8 cellular contexts compared by ENCODE assay signal in genomic region chr2:231197741-231198290, GRCh38. TPM values are rescaled to one million over a fixed set of nuclear protein-coding genes. Genes with fewer than 3 reads are reported as not detected.
A peak's percentile ranks its signal among the peaks of the same experiment; 100 is the strongest.
DNase-seq lines count a peak whose midpoint lies in the region; ATAC-seq and TF ChIP-seq lines count a peak whose summit lies in the region.

No MANE protein-coding gene starts in this region.

- H3K4me1 Mint-ChIP-seq in IgD-negative memory B cell, result peaks cover 0 to 4% (median 0%) of the 10 kb centered on the region in 3 donors
- H3K4me1 Mint-ChIP-seq in central memory CD8-positive, alpha-beta T cell, result peaks cover 12% of the 10 kb centered on the region

- H3K36me3 ChIP-seq in muscle layer of duodenum (ENCODE audit: control insufficient read depth in 1 of 2, insufficient read depth in 2 of 2, low read length in 2 of 2), result no peaks in the 10 kb centered on the region

- no peaks in the 10 kb centered on the region for H3K36me3 Mint-ChIP-seq in IgD-negative memory B cell
- no peaks in the 10 kb centered on the region for H3K36me3 Mint-ChIP-seq in central memory CD8-positive, alpha-beta T cell (ENCODE audit: insufficient read depth)

- peaks cover under 1 to 21% of the 10 kb centered on the region in 2 donors for H3K4me1 ChIP-seq in muscle layer of duodenum (ENCODE audit: control insufficient read depth in 1 of 2, insufficient read depth in 2 of 2, low read length in 2 of 2)

- no peak for TF ChIP-seq CTCF in AG09309 (IDR thresholded peaks at IDR 0.05; ENCODE audit: control insufficient read depth, insufficient read depth, low read depth, low read length, missing control alignments)

- H3K27ac ChIP-seq in muscle layer of duodenum (ENCODE audit: low read length), result peak overlapping the region; percentile 77

- peak; percentile 25 for ATAC-seq in central memory CD8-positive, alpha-beta T cell (replicated peaks; ENCODE audit: extremely low read depth, poor library complexity, severe bottlenecking)
- ATAC-seq in GM21367 (IDR thresholded peaks at IDR 0.05; ENCODE audit: unreplicated experiment) (no peak), GM18870 (IDR thresholded peaks at IDR 0.05; ENCODE audit: unreplicated experiment) (no peak)

- no peaks in the 10 kb centered on the region for H3K9me3 ChIP-seq in muscle layer of duodenum (ENCODE audit: control insufficient read depth in 1 of 2, low read length in 2 of 2)

- H3K9me3 Mint-ChIP-seq in IgD-negative memory B cell, result no peaks in the 10 kb centered on the region
- H3K9me3 Mint-ChIP-seq in central memory CD8-positive, alpha-beta T cell, result no peaks in the 10 kb centered on the region

- peak overlapping the region; percentile 85 to 97 (median 94) for H3K4me3 Mint-ChIP-seq in IgD-negative memory B cell
- peak overlapping the region; percentile 90 for H3K4me3 Mint-ChIP-seq in central memory CD8-positive, alpha-beta T cell

- H3K4me3 ChIP-seq in AG09309 (ENCODE audit: control insufficient read depth, low read depth, low read length), result peak overlapping the region; percentile 63
- H3K4me3 ChIP-seq in muscle layer of duodenum (ENCODE audit: low read depth in 1 of 2, low read length in 2 of 2), result peak overlapping the region; percentile 84 to 98

- peaks cover 3% of the 10 kb centered on the region for H3K27me3 Mint-ChIP-seq in IgD-negative memory B cell
- peaks cover 9% of the 10 kb centered on the region for H3K27me3 Mint-ChIP-seq in central memory CD8-positive, alpha-beta T cell

- DNase-seq in AG09309 (ENCODE audit: low read depth) (no peak), NCI-H1417 treated with DMSO at 0.1 percent for 48 hours (lab: John Stamatoyannopoulos, UW) (no peak)
- DNase-seq in central memory CD8-positive, alpha-beta T cell (ENCODE audit: low spot score in 2 of 2), result no peak
- no peak for DNase-seq in activated CD4-positive, CD25-positive, alpha-beta regulatory T cell treated with anti-CD3 and anti-CD28 coated beads, Interleukin-2, amount 50 U/mL, for 72 hours

- peak overlapping the region; percentile 57 to 94 (median 91) for H3K27ac Mint-ChIP-seq in IgD-negative memory B cell
- peak overlapping the region; percentile 77 for H3K27ac Mint-ChIP-seq in central memory CD8-positive, alpha-beta T cell (ENCODE audit: low read depth)

- H3K27me3 ChIP-seq in muscle layer of duodenum (ENCODE audit: low read depth, low read length), result no peaks in the 10 kb centered on the region

RNA-seq across cellular contexts. Expression of gene ARMC9, which starts 0.6 kb away (rescaled TPM):
- 1.2 TPM for polyA plus RNA-seq in IgD-negative memory B cell
